ENCODE assay signal across 20 cellular contexts in genomic region chr18:63291278-63291677, GRCh38. TPM values are rescaled to one million over a fixed set of nuclear protein-coding genes. Genes with fewer than 3 reads are reported as not detected.
DNase-seq lines count a peak whose midpoint lies in the region; ATAC-seq lines count a peak whose summit lies in the region.
"Had no signal": no experiment of that assay in that cellular context is flagged by ENCODE, and none has a peak within 500 bp of the region (broad histone marks: within the 10 kb centered on the region; RNA-seq: fewer than 3 reads in every experiment).

No MANE protein-coding gene starts in this region.

- CTCF ChIA-PET in activated CD4-positive, alpha-beta T cell treated with anti-CD3 and anti-CD28 coated beads, Interleukin-2, amount 10 ng/mL, durations not matched to agents 7 days and 5 days (lab: Charles Lee) = no interaction called here
- CTCF ChIA-PET in CD4-positive, alpha-beta memory T cell (lab: Charles Lee; ENCODE audit: partially characterized antibody) = interaction anchor here (0.9 to 9.8 kb wide), 7 partner anchors 8 to 270 kb away, joined by 3 to 93 read pairs (median 4); partner anchors contain the start of gene BCL2
- CTCF ChIA-PET in activated CD8-positive, alpha-beta T cell treated with anti-CD3 and anti-CD28 coated beads, Interleukin-2, amount 10 ng/mL, durations not matched to agents 7 days and 5 days (lab: Charles Lee) = interaction anchor here (1.8 kb wide), 2 partner anchors 10 to 77 kb away, joined by 4 to 6 read pairs; no protein-coding TSS in a partner anchor

- H3K9me3 ChIP-seq in CD4-positive, alpha-beta memory T cell (ENCODE audit: control insufficient read depth in 1 of 2, low read length in 2 of 2) = no peaks in the 10 kb centered on the region
- H3K9me3 ChIP-seq: upper lobe of left lung had no signal

- H3K27ac ChIP-seq in CD4-positive, alpha-beta memory T cell (ENCODE audit: low read depth, low read length) = peak overlapping the region; percentile 44
- H3K27ac ChIP-seq: C4-2B, epithelial cell of prostate, upper lobe of left lung had no signal

- no peaks in the 10 kb centered on the region for H3K27me3 ChIP-seq in CD4-positive, alpha-beta memory T cell (ENCODE audit: insufficient read depth, low read length)
- H3K27me3 ChIP-seq: upper lobe of left lung had no signal

- H3K4me1 ChIP-seq in CD4-positive, alpha-beta memory T cell (ENCODE audit: insufficient read depth, low read length) = peaks cover 87% of the 10 kb centered on the region

- POLR2A ChIA-PET in activated CD4-positive, alpha-beta T cell treated with anti-CD3 and anti-CD28 coated beads, Interleukin-2, amount 10 ng/mL, durations not matched to agents 7 days and 5 days (lab: Charles Lee) = no interaction called here
- POLR2A ChIA-PET in CD4-positive, alpha-beta memory T cell (lab: Charles Lee; ENCODE audit: partially characterized antibody) = interaction anchor here (0.6 to 8.5 kb wide), 12 partner anchors 10 to 771 kb away, joined by 3 to 83 read pairs (median 8); partner anchors contain the start of gene BCL2
- POLR2A ChIA-PET in activated CD8-positive, alpha-beta T cell treated with anti-CD3 and anti-CD28 coated beads, Interleukin-2, amount 10 ng/mL, durations not matched to agents 7 days and 5 days (lab: Charles Lee) = interaction anchor here (0.6 kb wide), 1 partner anchor 583 kb away, joined by 3 read pairs; no protein-coding TSS in a partner anchor
- POLR2A ChIA-PET in naive thymus-derived CD8-positive, alpha-beta T cell (lab: Charles Lee) = interaction anchor here (1.6 to 2.1 kb wide), 2 partner anchors 9 to 23 kb away, joined by 3 to 5 read pairs; no protein-coding TSS in a partner anchor

- peaks cover 57% of the 10 kb centered on the region for H3K4me1 Mint-ChIP-seq in activated CD4-positive, alpha-beta T cell treated with anti-CD3 and anti-CD28 coated beads, Interleukin-2, amount 10 ng/mL, durations not matched to agents 7 days and 5 days
- peaks cover 11 to 56% (median 34%) of the 10 kb centered on the region in 4 donors for H3K4me1 Mint-ChIP-seq in CD4-positive, alpha-beta memory T cell
- H3K4me1 Mint-ChIP-seq in activated CD8-positive, alpha-beta T cell treated with anti-CD3 and anti-CD28 coated beads, Interleukin-2, amount 10 ng/mL, durations not matched to agents 7 days and 5 days (ENCODE audit: low read depth) = peaks cover 62% of the 10 kb centered on the region
- H3K4me1 Mint-ChIP-seq in naive thymus-derived CD8-positive, alpha-beta T cell = peaks cover 7 to 53% (median 26%) of the 10 kb centered on the region in 4 donors

- H3K36me3 Mint-ChIP-seq in activated CD4-positive, alpha-beta T cell treated with anti-CD3 and anti-CD28 coated beads, Interleukin-2, amount 10 ng/mL, durations not matched to agents 7 days and 5 days (ENCODE audit: low read depth) = peaks cover 49% of the 10 kb centered on the region
- H3K36me3 Mint-ChIP-seq in CD4-positive, alpha-beta memory T cell = peaks cover 31 to 41% of the 10 kb centered on the region in 2 donors
- peaks cover 51% of the 10 kb centered on the region for H3K36me3 Mint-ChIP-seq in activated CD8-positive, alpha-beta T cell treated with anti-CD3 and anti-CD28 coated beads, Interleukin-2, amount 10 ng/mL, durations not matched to agents 7 days and 5 days (ENCODE audit: low read depth)
- H3K36me3 Mint-ChIP-seq in naive thymus-derived CD8-positive, alpha-beta T cell = peaks cover 6 to 47% (median 30%) of the 10 kb centered on the region in 3 donors

- H3K27me3 Mint-ChIP-seq in activated CD4-positive, alpha-beta T cell treated with anti-CD3 and anti-CD28 coated beads, Interleukin-2, amount 10 ng/mL, durations not matched to agents 7 days and 5 days = no peaks in the 10 kb centered on the region
- no peaks in the 10 kb centered on the region for H3K27me3 Mint-ChIP-seq in CD4-positive, alpha-beta memory T cell
- H3K27me3 Mint-ChIP-seq in activated CD8-positive, alpha-beta T cell treated with anti-CD3 and anti-CD28 coated beads, Interleukin-2, amount 10 ng/mL, durations not matched to agents 7 days and 5 days (ENCODE audit: low read depth) = no peaks in the 10 kb centered on the region
- H3K27me3 Mint-ChIP-seq in naive thymus-derived CD8-positive, alpha-beta T cell = no peaks in the 10 kb centered on the region
- H3K27me3 Mint-ChIP-seq: brain had no signal

- ATAC-seq in activated CD8-positive, alpha-beta T cell treated with anti-CD3 and anti-CD28 coated beads, Interleukin-2, amount 10 ng/mL, durations not matched to agents 7 days and 5 days = peak; percentile 27
- peak; percentile 19 to 32 for ATAC-seq in naive thymus-derived CD8-positive, alpha-beta T cell
- ATAC-seq in HG03342 (IDR thresholded peaks at IDR 0.05; ENCODE audit: unreplicated experiment) (no peak), HG02973 (IDR thresholded peaks at IDR 0.05; ENCODE audit: unreplicated experiment) (no peak)
- ATAC-seq: left colon had no signal

- DNase-seq in activated CD4-positive, alpha-beta T cell treated with anti-CD3 and anti-CD28 coated beads, Interleukin-2, amount 10 ng/mL, durations not matched to agents 7 days and 5 days = no peak
- no peak for DNase-seq in activated CD4-positive, alpha-beta T cell treated with anti-CD3 and anti-CD28 coated beads for 4 hours
- DNase-seq in CD4-positive, alpha-beta memory T cell = peak in 1 of 5 donors; percentile 23
- no peak for DNase-seq in activated CD8-positive, alpha-beta T cell treated with anti-CD3 and anti-CD28 coated beads, Interleukin-2, amount 10 ng/mL, durations not matched to agents 7 days and 5 days
- no peak for DNase-seq in naive thymus-derived CD8-positive, alpha-beta T cell
- no peak for DNase-seq in RKO (ENCODE audit: low spot score)
- DNase-seq: DMS79; left colon; NCI-H1694; NCI-H345; NK-92 treated with Interleukin-12 subunit alpha and Interleukin-12 subunit beta, amount 100 ng/mL, for 24 hours; RPMI8226; stimulated activated naive CD8-positive, alpha-beta T cell treated with anti-CD3 and anti-CD28 coated beads, Interleukin-15, Interleukin-2, amounts not matched to agents 100 U/mL and 50 U/mL, for 24 hours; upper lobe of left lung had no signal

- peak overlapping the region; percentile 67 for H3K4me3 Mint-ChIP-seq in activated CD4-positive, alpha-beta T cell treated with anti-CD3 and anti-CD28 coated beads, Interleukin-2, amount 10 ng/mL, durations not matched to agents 7 days and 5 days
- H3K4me3 Mint-ChIP-seq in CD4-positive, alpha-beta memory T cell = peak overlapping the region in 5 of 8 donors; percentile 80 to 87 (median 86)
- H3K4me3 Mint-ChIP-seq in activated CD8-positive, alpha-beta T cell treated with anti-CD3 and anti-CD28 coated beads, Interleukin-2, amount 10 ng/mL, durations not matched to agents 7 days and 5 days = peak overlapping the region; percentile 74
- peak overlapping the region in 8 of 10 donors; percentile 68 to 90 (median 82) for H3K4me3 Mint-ChIP-seq in naive thymus-derived CD8-positive, alpha-beta T cell
- H3K4me3 Mint-ChIP-seq: brain, GM23338 had no signal

- H3K4me3 ChIP-seq in CD4-positive, alpha-beta memory T cell (ENCODE audit: low read length in 2 of 2) = peak overlapping the region in 1 of 2 donors; percentile 15
- H3K4me3 ChIP-seq: GM23338, upper lobe of left lung had no signal

- peaks cover 10% of the 10 kb centered on the region for H3K36me3 ChIP-seq in CD4-positive, alpha-beta memory T cell (ENCODE audit: insufficient read depth, low read length)
- H3K36me3 ChIP-seq: upper lobe of left lung had no signal

- intact Hi-C loops in CD4-positive, alpha-beta memory T cell (cut with micrococcal nuclease) = loop anchor here (1.0 to 2.0 kb wide), 3 partner anchors 8 to 136 kb away; no protein-coding TSS in a partner anchor

- H3K9me3 Mint-ChIP-seq in activated CD4-positive, alpha-beta T cell treated with anti-CD3 and anti-CD28 coated beads, Interleukin-2, amount 10 ng/mL, durations not matched to agents 7 days and 5 days = no peaks in the 10 kb centered on the region
- peaks cover 0 to 2% (median 0%) of the 10 kb centered on the region in 8 donors for H3K9me3 Mint-ChIP-seq in CD4-positive, alpha-beta memory T cell
- H3K9me3 Mint-ChIP-seq in activated CD8-positive, alpha-beta T cell treated with anti-CD3 and anti-CD28 coated beads, Interleukin-2, amount 10 ng/mL, durations not matched to agents 7 days and 5 days (ENCODE audit: insufficient read depth) = no peaks in the 10 kb centered on the region
- H3K9me3 Mint-ChIP-seq in naive thymus-derived CD8-positive, alpha-beta T cell = no peaks in the 10 kb centered on the region
- H3K9me3 Mint-ChIP-seq: GM23338 had no signal

- H3K27ac Mint-ChIP-seq in activated CD4-positive, alpha-beta T cell treated with anti-CD3 and anti-CD28 coated beads, Interleukin-2, amount 10 ng/mL, durations not matched to agents 7 days and 5 days = peak overlapping the region; percentile 85
- peak overlapping the region in 5 of 7 donors; percentile 89 to 95 (median 93) for H3K27ac Mint-ChIP-seq in CD4-positive, alpha-beta memory T cell
- H3K27ac Mint-ChIP-seq in activated CD8-positive, alpha-beta T cell treated with anti-CD3 and anti-CD28 coated beads, Interleukin-2, amount 10 ng/mL, durations not matched to agents 7 days and 5 days = peak overlapping the region; percentile 91
- peak overlapping the region in 5 of 10 donors; percentile 88 to 91 (median 90) for H3K27ac Mint-ChIP-seq in naive thymus-derived CD8-positive, alpha-beta T cell

RNA-seq across cellular contexts. Expression of gene BCL2, which starts 28.3 kb away (rescaled TPM):
- 100 to 1,000 TPM; 113 to 119 TPM for total RNA-seq in activated CD4-positive, alpha-beta T cell treated with anti-CD3 and anti-CD28 coated beads, Interleukin-2, amount 10 ng/mL, durations not matched to agents 7 days and 5 days
- total RNA-seq in CD4-positive, alpha-beta memory T cell = 10 to 100 TPM; 40.8 to 42.7 TPM
- 10 to 100 TPM; 28.5 to 50.4 TPM for polyA plus RNA-seq in CD4-positive, alpha-beta memory T cell
- 100 to 1,000 TPM; 140 TPM for total RNA-seq in activated CD8-positive, alpha-beta T cell treated with anti-CD3 and anti-CD28 coated beads, Interleukin-2, amount 10 ng/mL, durations not matched to agents 7 days and 5 days
- 10 to 100 TPM; 32.9 to 33.1 TPM for total RNA-seq in naive thymus-derived CD8-positive, alpha-beta T cell
- polyA plus RNA-seq in naive thymus-derived CD8-positive, alpha-beta T cell = 10 to 100 TPM; 24.3 to 40.2 (median 31.3) TPM

Comparison
In these comparisons a context has a peak if more than half of its experiments do, and no peak if none do; other contexts are left out.
1. ATAC-seq: peak in activated CD8-positive, alpha-beta T cell treated with anti-CD3 and anti-CD28 coated beads, Interleukin-2, amount 10 ng/mL, durations not matched to agents 7 days and 5 days (single experiment) and naive thymus-derived CD8-positive, alpha-beta T cell (2 of 2); none in HG03342 (single experiment) and HG02973 (single experiment).
2. Peak in every context shown above with its lines, with median percentiles within 50 percentile points of each other: H3K4me3 Mint-ChIP-seq.